In genomic region chr2:61469424-61470121, GRCh38 we compare ENCODE assay signal across 8 cellular contexts. TPM values are rescaled to one million over a fixed set of nuclear protein-coding genes. Genes with fewer than 3 reads are reported as not detected.
DNase-seq lines count a peak whose midpoint lies in the region; ATAC-seq, FAIRE-seq and TF ChIP-seq lines count a peak whose summit lies in the region.

No MANE protein-coding gene starts in this region.

- intact Hi-C loops in OCI-LY7 (cut with micrococcal nuclease; ENCODE audit: unreplicated experiment): loop anchor here (2.0 kb wide), 2 partner anchors 27 to 69 kb away; partner anchors contain the start of gene XPO1
- intact Hi-C loops in endothelial cell of umbilical vein (cut with micrococcal nuclease): loop anchor here (2.0 kb wide), 1 partner anchor 43 kb away; no protein-coding TSS in a partner anchor

- ATAC-seq in HG02642 (IDR thresholded peaks at IDR 0.05; ENCODE audit: poor library complexity, unreplicated experiment) (no peak), HG03159 (IDR thresholded peaks at IDR 0.05; ENCODE audit: unreplicated experiment) (no peak), HG02840 (IDR thresholded peaks at IDR 0.05; ENCODE audit: low FRiP score, unreplicated experiment) (no peak)

- POLR2A ChIA-PET in OCI-LY7 (lab: Charles Lee) (interaction anchor here (0.6 to 2.0 kb wide), 3 partner anchors 24 to 49 kb away, joined by 4 to 14 read pairs (median 7); no protein-coding TSS in a partner anchor), endothelial cell of umbilical vein (lab: Charles Lee) (no interaction called here)

- peak overlapping the region; percentile 98 for H3K9ac ChIP-seq in endothelial cell of umbilical vein (replicated peaks; ENCODE audit: extremely low read depth, insufficient read depth, low read length)

- H4K20me1 ChIP-seq in OCI-LY7 (ENCODE audit: insufficient read depth, low read length): peaks cover 8% of the 10 kb centered on the region
- H4K20me1 ChIP-seq in endothelial cell of umbilical vein (replicated peaks; ENCODE audit: control insufficient read depth, extremely low read depth, insufficient read depth, low read length): no peaks in the 10 kb centered on the region

- H3K79me2 ChIP-seq in OCI-LY7 (ENCODE audit: insufficient read depth, low read depth, low read length): peaks cover 70% of the 10 kb centered on the region
- H3K79me2 ChIP-seq in endothelial cell of umbilical vein (ENCODE audit: control insufficient read depth, insufficient read depth, low read length): peaks cover 62% of the 10 kb centered on the region

- BruUV-seq in OCI-LY7 (replicated peaks; lab: Mats Ljungman, UMichigan) (TSS peak; percentile 65), endothelial cell of umbilical vein (replicated peaks; lab: Mats Ljungman, UMichigan) (TSS peak; percentile 22)

- H3K4me1 ChIP-seq in OCI-LY7 (ENCODE audit: insufficient read depth, low read length, poor library complexity, severe bottlenecking): peaks cover 48% of the 10 kb centered on the region
- peaks cover 12% of the 10 kb centered on the region for H3K4me1 ChIP-seq in endothelial cell of umbilical vein (ENCODE audit: control insufficient read depth, extremely low read depth, insufficient read depth, low read length)
- peaks cover 13% of the 10 kb centered on the region for H3K4me1 ChIP-seq in neuron (ENCODE audit: insufficient read depth, low read length)

- TF ChIP-seq CTCF in GM10266 (IDR thresholded peaks at IDR 0.05; ENCODE audit: control insufficient read depth, insufficient read depth, low read depth, missing control alignments) (no peak), OCI-LY7 (conservative IDR thresholded peaks at IDR 0.05; ENCODE audit: low read length) (no peak), endothelial cell of umbilical vein (IDR thresholded peaks at IDR 0.05; ENCODE audit: extremely low read depth in 1 of 2, insufficient read depth in 1 of 2, low read depth in 1 of 2, low read length in 2 of 2) (no peak)

- CTCF ChIA-PET in OCI-LY7 (lab: Charles Lee; ENCODE audit: unreplicated experiment): no interaction called here
- CTCF ChIA-PET in endothelial cell of umbilical vein (lab: Charles Lee): interaction anchor here (1.6 kb wide), 1 partner anchor 43 kb away, joined by 4 read pairs; no protein-coding TSS in a partner anchor

- H3K27me3 ChIP-seq in endothelial cell of umbilical vein (ENCODE audit: control insufficient read depth in 2 of 2, insufficient read depth in 2 of 2, low read length in 2 of 2) (no peaks in the 10 kb centered on the region), neuron (ENCODE audit: insufficient read depth, low read length) (no peaks in the 10 kb centered on the region)

- no peaks in the 10 kb centered on the region for H3K9me3 ChIP-seq in OCI-LY7 (ENCODE audit: low read length)
- no peaks in the 10 kb centered on the region for H3K9me3 ChIP-seq in endothelial cell of umbilical vein (replicated peaks; ENCODE audit: control insufficient read depth, insufficient read depth, low read length)
- peaks cover 2% of the 10 kb centered on the region for H3K9me3 ChIP-seq in neuron (ENCODE audit: low read length)

- TF ChIP-seq POLR2A in endothelial cell of umbilical vein (IDR thresholded peaks at IDR 0.05; ENCODE audit: low read depth, low read length): no peak

- H3K36me3 ChIP-seq in OCI-LY7 (ENCODE audit: insufficient read depth, low read length) (peaks cover 67% of the 10 kb centered on the region), endothelial cell of umbilical vein (ENCODE audit: control insufficient read depth in 2 of 2, extremely low read depth in 1 of 2, insufficient read depth in 2 of 2, low read length in 2 of 2) (peaks cover 0 to 3% of the 10 kb centered on the region in 2 experiments), neuron (ENCODE audit: insufficient read depth, low read length) (peaks cover 11% of the 10 kb centered on the region)

- H3K4me3 ChIP-seq in OCI-LY7 (ENCODE audit: low read depth, low read length, poor library complexity, severe bottlenecking) (peak overlapping the region; percentile 91), endothelial cell of umbilical vein (replicated peaks in 1 of 3; ENCODE audit: insufficient read depth in 1 of 3, low read depth in 1 of 3, low read length in 3 of 3) (peak overlapping the region; percentile 73 to 98 (median 94)), neuron (ENCODE audit: low read length) (peak overlapping the region; percentile 96)

- H3K9me1 ChIP-seq in endothelial cell of umbilical vein (replicated peaks; ENCODE audit: control insufficient read depth, extremely low read depth, insufficient read depth, low read length): no peaks in the 10 kb centered on the region

- dilution Hi-C loops in endothelial cell of umbilical vein (cut with MboI; ENCODE audit: extremely low pct_ligation_motif_present, low sequenced_read_pairs): no loop called here

- H2AFZ ChIP-seq in OCI-LY7 (ENCODE audit: low read length) (no peak overlapping the region), endothelial cell of umbilical vein (ENCODE audit: low read depth, low read length) (no peak overlapping the region), neuron (ENCODE audit: low read depth, low read length) (peak overlapping the region; percentile 37)

- no peaks in the 10 kb centered on the region for H3K9me2 ChIP-seq in OCI-LY7 (ENCODE audit: insufficient read depth, low read length)

- FAIRE-seq in endothelial cell of umbilical vein (lab: Jason Lieb, UNC): no peak

- DNase-seq in GM10266 (ENCODE audit: extremely low spot score): peak; percentile 7
- DNase-seq in OCI-LY7 (ENCODE audit: low spot score): no peak
- DNase-seq in endothelial cell of umbilical vein (ENCODE audit: low read depth, low spot score): peak; percentile 58
- no peak for DNase-seq in NCI-H2171 (lab: John Stamatoyannopoulos, UW)

- peak overlapping the region; percentile 90 for H3K27ac ChIP-seq in OCI-LY7 (ENCODE audit: low read depth, low read length, poor library complexity, severe bottlenecking)
- peak overlapping the region; percentile 86 for H3K27ac ChIP-seq in endothelial cell of umbilical vein (ENCODE audit: insufficient read depth, low read depth, low read length)

- peak overlapping the region; percentile 99 for H3K4me2 ChIP-seq in OCI-LY7 (ENCODE audit: low read length)
- H3K4me2 ChIP-seq in endothelial cell of umbilical vein (ENCODE audit: insufficient read depth, low read length): peak overlapping the region; percentile 95

TF ChIP-seq in endothelial cell of umbilical vein, 7 proteins besides CTCF, POLR2A, EP300 and RAD21:
- TF ChIP-seq FOS (IDR thresholded peaks at IDR 0.05; ENCODE audit: borderline replicate concordance, insufficient read depth, low read length) (no peak), MYC (IDR thresholded peaks at IDR 0.05; ENCODE audit: low read depth, low read length) (no peak), MAX (IDR thresholded peaks at IDR 0.05; ENCODE audit: insufficient read depth, insufficient read length) (no peak), POLR2AphosphoS5 (IDR thresholded peaks at IDR 0.05; ENCODE audit: insufficient read depth, low read depth, low read length) (no peak), JUN (IDR thresholded peaks at IDR 0.05; ENCODE audit: borderline replicate concordance, insufficient read depth, insufficient read length, low read depth) (no peak), EZH2 (IDR thresholded peaks at IDR 0.05; ENCODE audit: borderline replicate concordance, low read depth, low read length, severe bottlenecking) (no peak), GATA2 (IDR thresholded peaks at IDR 0.05; ENCODE audit: insufficient read depth, insufficient read length, low read depth, low read length) (no peak)

RNA-seq across cellular contexts. Expression of gene USP34, which starts 1.3 kb away (rescaled TPM):
- 147 and 192 TPM in 2 replicates for total RNA-seq in OCI-LY7 (2014; rRNA removed; shearing (Covaris generic))
- total RNA-seq in OCI-LY7 (2022) (340 and 344 TPM in 2 replicates), endothelial cell of umbilical vein (96.9 and 98.3 TPM in 2 replicates)
- 45.7 and 46.3 TPM in 2 replicates for polyA plus RNA-seq in endothelial cell of umbilical vein
- 39.1 and 39.8 TPM in 2 replicates for polyA plus RNA-seq in endothelial cell of umbilical vein (2011; cell fraction: cytosol; rRNA removed)
- polyA plus RNA-seq in endothelial cell of umbilical vein (2011; cell fraction: nucleus; rRNA removed): 115 and 154 TPM in 2 replicates
- 57.8 and 68.3 TPM in 2 replicates for polyA plus RNA-seq in endothelial cell of umbilical vein (2012)
- polyA minus RNA-seq in endothelial cell of umbilical vein: 168 and 201 TPM in 2 replicates
- polyA minus RNA-seq in endothelial cell of umbilical vein (2011; cell fraction: cytosol; rRNA and poly(A)+ RNA removed): 52.8 TPM
- polyA minus RNA-seq in endothelial cell of umbilical vein (2011; cell fraction: nucleus; rRNA and poly(A)+ RNA removed): 274 and 420 TPM in 2 replicates

Comparison
In these comparisons a context has a peak if more than half of its experiments do, and no peak if none do; other contexts are left out.
1. DNase-seq: peak in GM10266 (single experiment) and endothelial cell of umbilical vein (single experiment); none in OCI-LY7 (single experiment) and NCI-H2171 (single experiment).
2. Peak in every context shown above with its lines, with median percentiles within 50 percentile points of each other: H3K4me3 ChIP-seq.